ENCODE assay signal across 24 cellular contexts in the genomic region with DNA sequence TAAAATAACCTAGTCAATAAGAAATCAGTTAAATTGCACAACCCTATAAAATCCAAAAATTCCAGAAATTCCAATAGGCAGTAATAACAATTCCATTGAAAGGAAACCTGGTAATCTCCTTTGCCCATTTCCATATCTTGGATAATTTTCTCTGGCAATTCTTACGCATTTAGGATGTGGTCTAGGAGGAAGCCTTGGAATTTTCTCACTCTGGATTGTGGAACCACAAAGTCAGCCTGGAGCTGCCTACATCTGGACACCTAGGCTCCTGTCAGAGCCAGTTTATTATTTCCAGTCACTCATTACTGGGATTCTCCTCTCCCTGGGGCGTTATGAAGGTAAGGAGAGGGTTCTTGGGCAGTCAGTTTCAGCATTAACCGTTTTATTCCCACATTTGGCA. TPM values are rescaled to one million over a fixed set of nuclear protein-coding genes. Genes with fewer than 3 reads are reported as not detected.
DNase-seq lines count a peak whose midpoint lies in the region; ATAC-seq, FAIRE-seq and TF ChIP-seq lines count a peak whose summit lies in the region.
"Had no signal": no experiment of that assay in that cellular context is flagged by ENCODE, and none has a peak within 500 bp of the region (broad histone marks: within the 10 kb centered on the region; RNA-seq: fewer than 3 reads in every experiment).

No MANE protein-coding gene starts in this region.

- peaks cover 5% of the 10 kb centered on the region for H3K36me3 Mint-ChIP-seq in MCF 10A (ENCODE audit: insufficient read depth, unreplicated experiment)
- peaks cover 1% of the 10 kb centered on the region for H3K36me3 Mint-ChIP-seq in activated naive CD4-positive, alpha-beta T cell treated with anti-CD3 and anti-CD28 coated beads for 36 hours (ENCODE audit: low read depth)

- H4K20me1 ChIP-seq in mammary epithelial cell (ENCODE audit: insufficient read depth, low read length): no peaks in the 10 kb centered on the region
- H4K20me1 ChIP-seq in OCI-LY7 (ENCODE audit: insufficient read depth, low read length): no peaks in the 10 kb centered on the region

- H3K27me3 ChIP-seq in mammary epithelial cell (ENCODE audit: insufficient read depth, low read length): no peaks in the 10 kb centered on the region
- H3K27me3 ChIP-seq in aorta (ENCODE audit: control insufficient read depth in 1 of 2, insufficient read depth in 2 of 2, low read length in 1 of 2): no peaks in the 10 kb centered on the region
- H3K27me3 ChIP-seq: dorsolateral prefrontal cortex, right atrium auricular region, upper lobe of left lung had no signal

- dilution Hi-C loops in mammary epithelial cell (cut with HindIII; ENCODE audit: low sequenced_read_pairs): loop anchor here (25.0 kb wide), 1 partner anchor 89 kb away; no protein-coding TSS in a partner anchor

- H3K27ac ChIP-seq in mammary epithelial cell (ENCODE audit: insufficient read depth, low read depth, low read length) (peak overlapping the region; percentile 52), SK-N-MC (no peak overlapping the region), OCI-LY7 (ENCODE audit: low read depth, low read length, poor library complexity, severe bottlenecking) (no peak overlapping the region), aorta (ENCODE audit: low read depth in 1 of 2, low read length in 2 of 2) (no peak overlapping the region)
- H3K27ac ChIP-seq: 22Rv1, dorsolateral prefrontal cortex, right atrium auricular region, upper lobe of left lung had no signal

- peak; percentile 82 for DNase-seq in mammary epithelial cell
- no peak for DNase-seq in MCF 10A (ENCODE audit: unreplicated experiment)
- DNase-seq in SK-N-MC (ENCODE audit: low read depth, low spot score): peak; percentile 20
- DNase-seq in fibroblast of the aortic adventitia (ENCODE audit: low read depth): peak; percentile 37
- peak; percentile 67 for DNase-seq in urothelium cell line (ENCODE audit: low spot score)
- no peak for DNase-seq in activated naive CD4-positive, alpha-beta T cell treated with anti-CD3 and anti-CD28 coated beads for 36 hours
- no peak for DNase-seq in OCI-LY7 (ENCODE audit: low spot score)
- no peak for DNase-seq in aorta
- DNase-seq: activated CD4-positive, alpha-beta T cell treated with anti-CD3 and anti-CD28 coated beads for 36 hours; activated CD8-positive, alpha-beta memory T cell treated with anti-CD3 and anti-CD28 coated beads, Interleukin-2, amount 50 U/mL, for 48 hours; activated naive CD4-positive, alpha-beta T cell treated with Interleukin-2 at 50 U/mL for 16 hours; CD4-positive, CD25-positive, alpha-beta regulatory T cell; DMS79; dorsolateral prefrontal cortex; left colon; mucosa of descending colon; NCI-H187 treated with DMSO at 0.1 percent for 48 hours; NCI-H446; SIG-M5; stimulated activated naive CD4-positive, alpha-beta T cell; T1000; upper lobe of left lung had no signal

- BruUV-seq in mammary epithelial cell (replicated peaks; lab: Mats Ljungman, UMichigan): no TSS peak
- BruUV-seq in MCF 10A (replicated peaks; lab: Mats Ljungman, UMichigan): no TSS peak
- no TSS peak for BruUV-seq in OCI-LY7 (replicated peaks; lab: Mats Ljungman, UMichigan)

- no peaks in the 10 kb centered on the region for H3K9me2 ChIP-seq in OCI-LY7 (ENCODE audit: insufficient read depth, low read length)

- H3K9ac ChIP-seq in mammary epithelial cell (ENCODE audit: insufficient read depth, low read length) (peak overlapping the region; percentile 18), SK-N-MC (ENCODE audit: insufficient read length) (no peak overlapping the region)

- H3K9me3 Mint-ChIP-seq in MCF 10A (ENCODE audit: unreplicated experiment): no peaks in the 10 kb centered on the region
- H3K9me3 Mint-ChIP-seq in activated naive CD4-positive, alpha-beta T cell treated with anti-CD3 and anti-CD28 coated beads for 36 hours: no peaks in the 10 kb centered on the region
- H3K9me3 Mint-ChIP-seq: CD4-positive, CD25-positive, alpha-beta regulatory T cell had no signal

- no peaks in the 10 kb centered on the region for H3K27me3 Mint-ChIP-seq in MCF 10A (ENCODE audit: insufficient read depth, unreplicated experiment)
- no peaks in the 10 kb centered on the region for H3K27me3 Mint-ChIP-seq in activated naive CD4-positive, alpha-beta T cell treated with anti-CD3 and anti-CD28 coated beads for 36 hours (ENCODE audit: low read depth)
- H3K27me3 Mint-ChIP-seq: activated CD4-positive, alpha-beta T cell treated with anti-CD3 and anti-CD28 coated beads for 36 hours; CD4-positive, CD25-positive, alpha-beta regulatory T cell had no signal

- no peaks in the 10 kb centered on the region for H3K4me1 Mint-ChIP-seq in MCF 10A (ENCODE audit: insufficient read depth, unreplicated experiment)
- no peaks in the 10 kb centered on the region for H3K4me1 Mint-ChIP-seq in activated naive CD4-positive, alpha-beta T cell treated with anti-CD3 and anti-CD28 coated beads for 36 hours (ENCODE audit: low read depth)
- H3K4me1 Mint-ChIP-seq: activated CD4-positive, alpha-beta T cell treated with anti-CD3 and anti-CD28 coated beads for 36 hours had no signal

- in situ Hi-C loops in mammary epithelial cell (cut with MboI; ENCODE audit: low sequenced_read_pairs in 2 of 2): no loop called here

- CTCF ChIA-PET in mammary epithelial cell (lab: Charles Lee; ENCODE audit: low non-redundant PET): no interaction called here
- CTCF ChIA-PET in MCF 10A (lab: Yijun Ruan, JAX): no interaction called here
- CTCF ChIA-PET in activated naive CD4-positive, alpha-beta T cell treated with anti-CD3 and anti-CD28 coated beads for 36 hours (lab: Charles Lee): no interaction called here
- CTCF ChIA-PET in OCI-LY7 (lab: Charles Lee; ENCODE audit: unreplicated experiment): no interaction called here

- no peak for ATAC-seq in aorta (ENCODE audit: low FRiP score)
- ATAC-seq: activated CD4-positive, alpha-beta T cell treated with anti-CD3 and anti-CD28 coated beads for 36 hours; left colon; mucosa of descending colon had no signal

- TF ChIP-seq CTCF in mammary epithelial cell (conservative IDR thresholded peaks at IDR 0.05 in 1 of 2, IDR thresholded peaks at IDR 0.05 in 1 of 2; ENCODE audit: extremely low read depth in 1 of 2, insufficient read depth in 1 of 2, low read depth in 1 of 2, low read length in 2 of 2) (no peak), MCF 10A (IDR thresholded peaks at IDR 0.05; ENCODE audit: unreplicated experiment) (no peak), fibroblast of the aortic adventitia (IDR thresholded peaks at IDR 0.05; ENCODE audit: insufficient read depth, low read length) (no peak), OCI-LY7 (conservative IDR thresholded peaks at IDR 0.05; ENCODE audit: low read length) (no peak)

- no peak for FAIRE-seq in urothelium cell line (lab: Jason Lieb, UNC)

- H3K36me3 ChIP-seq in mammary epithelial cell (ENCODE audit: insufficient read depth, low read length): no peaks in the 10 kb centered on the region
- no peaks in the 10 kb centered on the region for H3K36me3 ChIP-seq in SK-N-MC (ENCODE audit: insufficient read depth, low read length)
- no peaks in the 10 kb centered on the region for H3K36me3 ChIP-seq in OCI-LY7 (ENCODE audit: insufficient read depth, low read length)
- H3K36me3 ChIP-seq in aorta (ENCODE audit: control insufficient read depth in 1 of 2, insufficient read depth in 2 of 2, low read length in 1 of 2): no peaks in the 10 kb centered on the region
- H3K36me3 ChIP-seq: right atrium auricular region, upper lobe of left lung had no signal

- intact Hi-C loops in mammary epithelial cell (cut with micrococcal nuclease): no loop called here
- intact Hi-C loops in MCF 10A (cut with micrococcal nuclease): no loop called here
- intact Hi-C loops in activated naive CD4-positive, alpha-beta T cell treated with anti-CD3 and anti-CD28 coated beads for 36 hours (cut with micrococcal nuclease): no loop called here
- intact Hi-C loops in OCI-LY7 (cut with micrococcal nuclease; ENCODE audit: unreplicated experiment): no loop called here
- intact Hi-C loops in aorta (cut with DNase I): no loop called here

- POLR2A ChIA-PET in MCF 10A (lab: Yijun Ruan, JAX): no interaction called here
- POLR2A ChIA-PET in OCI-LY7 (lab: Charles Lee): no interaction called here

- H3K4me2 ChIP-seq in mammary epithelial cell (ENCODE audit: insufficient read depth, low read depth, low read length): peak overlapping the region; percentile 27
- H3K4me2 ChIP-seq in OCI-LY7 (ENCODE audit: low read length): no peak overlapping the region

- H3K27ac Mint-ChIP-seq in MCF 10A (ENCODE audit: low read depth, unreplicated experiment): no peak overlapping the region
- no peak overlapping the region for H3K27ac Mint-ChIP-seq in activated naive CD4-positive, alpha-beta T cell treated with anti-CD3 and anti-CD28 coated beads for 36 hours
- H3K27ac Mint-ChIP-seq: activated CD4-positive, alpha-beta T cell treated with anti-CD3 and anti-CD28 coated beads for 36 hours; CD4-positive, CD25-positive, alpha-beta regulatory T cell had no signal

- H3K9me3 ChIP-seq in mammary epithelial cell (replicated peaks; ENCODE audit: insufficient read depth, low read length) (no peaks in the 10 kb centered on the region), SK-N-MC (ENCODE audit: low read depth, low read length) (no peaks in the 10 kb centered on the region), OCI-LY7 (ENCODE audit: low read length) (no peaks in the 10 kb centered on the region), aorta (ENCODE audit: control insufficient read depth, low read length) (no peaks in the 10 kb centered on the region)
- H3K9me3 ChIP-seq: mucosa of descending colon, right atrium auricular region, upper lobe of left lung had no signal

- peaks cover 19% of the 10 kb centered on the region for H3K4me1 ChIP-seq in mammary epithelial cell (ENCODE audit: insufficient read depth, low read length)
- no peaks in the 10 kb centered on the region for H3K4me1 ChIP-seq in OCI-LY7 (ENCODE audit: insufficient read depth, low read length, poor library complexity, severe bottlenecking)
- H3K4me1 ChIP-seq in aorta (ENCODE audit: control insufficient read depth in 1 of 2, insufficient read depth in 2 of 2, low read length in 2 of 2): no peaks in the 10 kb centered on the region
- H3K4me1 ChIP-seq: right atrium auricular region had no signal

- H3K4me3 ChIP-seq in mammary epithelial cell (replicated peaks in 1 of 3; ENCODE audit: insufficient read depth in 1 of 3, low read depth in 2 of 3, low read length in 3 of 3): no peak overlapping the region
- H3K4me3 ChIP-seq in SK-N-MC: no peak overlapping the region
- H3K4me3 ChIP-seq in fibroblast of the aortic adventitia (ENCODE audit: low read depth, low read length): no peak overlapping the region
- H3K4me3 ChIP-seq in OCI-LY7 (ENCODE audit: low read depth, low read length, poor library complexity, severe bottlenecking): no peak overlapping the region
- no peak overlapping the region for H3K4me3 ChIP-seq in aorta (ENCODE audit: low read length in 2 of 2)
- H3K4me3 ChIP-seq: dorsolateral prefrontal cortex, mucosa of descending colon, right atrium auricular region, upper lobe of left lung had no signal

- H3K79me2 ChIP-seq in mammary epithelial cell (ENCODE audit: insufficient read depth, low read length) (no peaks in the 10 kb centered on the region), OCI-LY7 (ENCODE audit: insufficient read depth, low read depth, low read length) (no peaks in the 10 kb centered on the region)

- H2AFZ ChIP-seq in mammary epithelial cell (ENCODE audit: low read depth, low read length): peak overlapping the region; percentile 40
- no peak overlapping the region for H2AFZ ChIP-seq in OCI-LY7 (ENCODE audit: low read length)

- 0% methylated on average over 3 of the region's 3 CpGs for WGBS in mammary epithelial cell (ENCODE audit: low coverage, missing lambda C conversion rate)
- WGBS in aorta, 2 donors: 76 to 80% methylated on average over 3 of the region's 3 CpGs

- no peak overlapping the region for H3K4me3 Mint-ChIP-seq in MCF 10A (ENCODE audit: unreplicated experiment)
- no peak overlapping the region for H3K4me3 Mint-ChIP-seq in activated naive CD4-positive, alpha-beta T cell treated with anti-CD3 and anti-CD28 coated beads for 36 hours
- H3K4me3 Mint-ChIP-seq: activated CD4-positive, alpha-beta T cell treated with anti-CD3 and anti-CD28 coated beads for 36 hours; CD4-positive, CD25-positive, alpha-beta regulatory T cell had no signal

RNA-seq across cellular contexts. Expression of a gene that starts 40.3 kb away (rescaled TPM):
- total RNA-seq in mammary epithelial cell (10 to 100 TPM in 1 of 2 donors, 1 to 10 TPM in 1; 8.7 to 16.5 TPM), MCF 10A (2022) (14.9 and 17.4 TPM in 2 replicates), fibroblast of the aortic adventitia (ENCODE audit: low replicate concordance) (11.4 and 23.8 TPM in 2 replicates), OCI-LY7 (2022) (27.7 and 28.4 TPM in 2 replicates), aorta (10 to 100 TPM; 18.3 to 21.2 TPM)
- polyA plus RNA-seq in mammary epithelial cell (10.1 TPM), aorta (10 to 100 TPM in 1 of 2 donors, 1 to 10 TPM in 1; 7.1 to 12.0 TPM)
- polyA minus RNA-seq in mammary epithelial cell: 15.0 TPM
- 10 to 100 TPM; 14.5 to 15.2 TPM for total RNA-seq in activated naive CD4-positive, alpha-beta T cell treated with anti-CD3 and anti-CD28 coated beads for 36 hours
- 12.9 and 15.5 TPM in 2 replicates for total RNA-seq in OCI-LY7 (2014; rRNA removed; shearing (Covaris generic))

Comparison
In these comparisons a context has a peak if more than half of its experiments do, and no peak if none do; other contexts are left out.
1. DNase-seq: peak in mammary epithelial cell (single experiment), SK-N-MC (single experiment), fibroblast of the aortic adventitia (single experiment) and urothelium cell line (single experiment); none in MCF 10A (single experiment), activated naive CD4-positive, alpha-beta T cell treated with anti-CD3 and anti-CD28 coated beads for 36 hours (single experiment), OCI-LY7 (single experiment) and aorta (0 of 2).